In the genomic region with DNA sequence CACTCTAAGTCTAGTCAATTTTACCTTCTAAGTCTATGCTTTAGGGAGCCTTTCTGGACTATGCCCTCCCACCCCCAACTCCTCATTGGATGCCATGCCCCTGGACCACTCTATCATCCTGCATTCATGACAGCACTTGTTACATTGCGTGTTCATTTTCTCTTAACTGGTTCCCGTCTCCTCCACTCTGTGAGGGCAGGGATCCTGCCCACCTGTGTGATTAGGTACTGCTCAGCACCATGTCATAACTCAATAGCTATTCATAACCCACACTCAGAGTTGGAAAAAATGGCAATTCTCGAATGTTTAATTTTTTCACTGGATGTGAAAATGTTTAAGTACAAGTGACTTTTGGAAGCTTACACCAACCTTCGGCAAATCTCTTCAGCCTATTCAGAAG, we compare ENCODE assay signal across 25 cellular contexts.
"Had no signal": no experiment of that assay in that cellular context is flagged by ENCODE, and none has a peak within 500 bp of the region (broad histone marks: within the 10 kb centered on the region; RNA-seq: fewer than 3 reads in every experiment).

No MANE protein-coding gene starts in this region.

- H3K27ac Mint-ChIP-seq: dendritic cell treated with granulocyte-macrophage colony-stimulating factor and Interleukin-4, amounts not matched to agents 40 ng/mL and 50 ng/mL, for 4 days; effector memory CD8-positive, alpha-beta T cell; endodermal cell had no signal

- ATAC-seq: effector memory CD8-positive, alpha-beta T cell; esophagus mucosa; foreskin keratinocyte; gastrocnemius medialis; gastroesophageal sphincter; heart left ventricle; heart right ventricle had no signal

- DNase-seq: colonic mucosa; cortex of kidney; dermis blood vessel endothelial cell; dorsolateral prefrontal cortex; effector CD4-positive, alpha-beta T cell; effector CD8-positive, alpha-beta T cell; effector memory CD4-positive, alpha-beta T cell; effector memory CD8-positive, alpha-beta T cell; endodermal cell; erythroblast; esophagus squamous epithelium; foreskin fibroblast; foreskin keratinocyte; foreskin melanocyte; gastrocnemius medialis; glutamatergic neuron; heart left ventricle; heart right ventricle had no signal

- H3K9me3 Mint-ChIP-seq: dendritic cell treated with granulocyte-macrophage colony-stimulating factor and Interleukin-4, amounts not matched to agents 40 ng/mL and 50 ng/mL, for 4 days; effector memory CD8-positive, alpha-beta T cell; endodermal cell had no signal

- H3K27me3 Mint-ChIP-seq: dendritic cell treated with granulocyte-macrophage colony-stimulating factor and Interleukin-4, amounts not matched to agents 40 ng/mL and 50 ng/mL, for 4 days had no signal

- H3K4me3 Mint-ChIP-seq: dendritic cell treated with granulocyte-macrophage colony-stimulating factor and Interleukin-4, amounts not matched to agents 40 ng/mL and 50 ng/mL, for 4 days; effector memory CD8-positive, alpha-beta T cell; endodermal cell had no signal

- FAIRE-seq: colon, endometrium, endothelial cell of umbilical vein, frontal cortex had no signal
